In the genomic region with DNA sequence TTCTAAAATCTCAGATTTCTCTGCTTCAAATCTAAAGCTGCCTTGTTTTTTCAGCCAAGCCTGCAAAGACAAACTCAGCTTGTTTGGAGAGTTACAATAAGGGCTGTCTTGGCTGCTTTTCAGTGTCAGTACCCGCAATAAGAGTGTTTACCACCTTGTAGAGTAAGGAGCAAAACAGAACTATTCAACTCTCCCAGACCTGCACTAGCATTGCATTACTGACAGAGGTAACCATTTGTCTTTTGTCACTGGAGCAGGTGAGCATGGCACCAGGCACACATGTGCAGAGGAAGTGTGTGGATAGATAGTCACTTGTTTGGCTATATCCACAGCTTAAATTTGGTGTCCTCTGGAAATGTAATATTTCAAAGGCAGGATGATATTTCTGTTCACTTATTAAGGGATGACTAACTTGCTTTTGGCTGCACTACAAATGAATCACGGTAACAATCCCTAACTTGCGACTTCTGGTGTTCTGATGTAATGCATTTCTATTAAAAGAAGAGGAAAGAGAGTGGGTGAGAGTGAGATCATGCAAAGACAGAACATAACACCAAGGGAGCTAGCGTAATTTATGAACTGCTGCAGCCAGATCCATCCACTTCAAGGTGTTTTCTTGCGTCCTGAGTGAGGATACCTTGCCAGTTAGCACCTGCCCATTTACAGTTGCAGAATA, we compare ENCODE assay signal across 11 cellular contexts. TPM values are rescaled to one million over a fixed set of nuclear protein-coding genes. Genes with fewer than 3 reads are reported as not detected.
DNase-seq lines count a peak whose midpoint lies in the region; ATAC-seq and TF ChIP-seq lines count a peak whose summit lies in the region.
"Had no signal": no experiment of that assay in that cellular context is flagged by ENCODE, and none has a peak within 500 bp of the region (broad histone marks: within the 10 kb centered on the region; RNA-seq: fewer than 3 reads in every experiment).

No MANE protein-coding gene starts in this region.

- no peaks in the 10 kb centered on the region for H3K4me1 ChIP-seq in psoas muscle

- POLR2A ChIA-PET in RWPE1 (lab: Yijun Ruan, JAX; ENCODE audit: low non-redundant PET) = no interaction called here
- POLR2A ChIA-PET in HEK293T (lab: Yijun Ruan, JAX) = no interaction called here

- TF ChIP-seq CTCF in RWPE1 (conservative IDR thresholded peaks at IDR 0.05; ENCODE audit: low read depth) (no peak), psoas muscle (IDR thresholded peaks at IDR 0.05) (no peak)

- H3K4me3 ChIP-seq in psoas muscle = no peak overlapping the region

- intact Hi-C loops in psoas muscle (cut with DNase I) = no loop called here

- H3K27ac ChIP-seq in RWPE1 (no peak overlapping the region), psoas muscle (no peak overlapping the region)

- DNase-seq in Daoy (ENCODE audit: low read depth) (peak; percentile 64), RWPE1 (ENCODE audit: low spot score) (peak; percentile 38), fibroblast of peridontal ligament (ENCODE audit: extremely low read depth) (peak; percentile 27), psoas muscle (no peak), NCI-H2081 treated with DMSO at 0.1 percent for 48 hours (lab: John Stamatoyannopoulos, UW) (no peak), HEK293T (ENCODE audit: extremely low spot score) (no peak), NCI-H146 (lab: John Stamatoyannopoulos, UW) (no peak)
- DNase-seq: activated T-cell treated with anti-CD3 and anti-CD28 coated beads for 4 hours, KBM-7, NCI-H774 had no signal

- ATAC-seq in psoas muscle (peak; percentile 77 to 79 (median 78)), HG02623 (IDR thresholded peaks at IDR 0.05; ENCODE audit: unreplicated experiment) (no peak)

- 15 to 30% (median 22%) methylated on average over 5 of the region's 5 CpGs for WGBS in psoas muscle, 3 donors

- peaks cover 0 to 16% (median 0%) of the 10 kb centered on the region in 3 donors for H3K27me3 ChIP-seq in psoas muscle (ENCODE audit: insufficient read depth in 3 of 3, low read length in 2 of 3)

- no peaks in the 10 kb centered on the region for H3K9me3 ChIP-seq in psoas muscle

- no peaks in the 10 kb centered on the region for H3K36me3 ChIP-seq in psoas muscle (ENCODE audit: insufficient read depth in 1 of 2, low read depth in 1 of 2)

- CTCF ChIA-PET in RWPE1 (lab: Yijun Ruan, JAX) = no interaction called here
- CTCF ChIA-PET in HEK293T (lab: Yijun Ruan, JAX) = no interaction called here

TF ChIP-seq in HEK293T, 16 proteins besides CTCF, POLR2A, EP300 and RAD21:
- TF ChIP-seq CTBP1 (IDR thresholded peaks at IDR 0.05; ENCODE audit: borderline replicate concordance) = no peak
- no peak for TF ChIP-seq SP1 (IDR thresholded peaks at IDR 0.05)
- no peak for TF ChIP-seq ZNF384 (IDR thresholded peaks at IDR 0.05)
- TF ChIP-seq FOXK2 (IDR thresholded peaks at IDR 0.05) = no peak
- TF ChIP-seq FOXM1 (IDR thresholded peaks at IDR 0.05; ENCODE audit: borderline replicate concordance) = no peak
- no peak for TF ChIP-seq L3MBTL2 (conservative IDR thresholded peaks at IDR 0.05)
- TF ChIP-seq FOXA1 (IDR thresholded peaks at IDR 0.05) = no peak
- no peak for TF ChIP-seq BHLHE40 (IDR thresholded peaks at IDR 0.05; ENCODE audit: borderline replicate concordance)
- no peak for TF ChIP-seq ELF4 (IDR thresholded peaks at IDR 0.05)
- TF ChIP-seq SUZ12 (IDR thresholded peaks at IDR 0.05) = no peak
- no peak for TF ChIP-seq TARDBP (IDR thresholded peaks at IDR 0.05)
- no peak for TF ChIP-seq NFRKB (IDR thresholded peaks at IDR 0.05)
- TF ChIP-seq HDGF (IDR thresholded peaks at IDR 0.05; ENCODE audit: borderline replicate concordance) = no peak
- TF ChIP-seq, protein P1, sequence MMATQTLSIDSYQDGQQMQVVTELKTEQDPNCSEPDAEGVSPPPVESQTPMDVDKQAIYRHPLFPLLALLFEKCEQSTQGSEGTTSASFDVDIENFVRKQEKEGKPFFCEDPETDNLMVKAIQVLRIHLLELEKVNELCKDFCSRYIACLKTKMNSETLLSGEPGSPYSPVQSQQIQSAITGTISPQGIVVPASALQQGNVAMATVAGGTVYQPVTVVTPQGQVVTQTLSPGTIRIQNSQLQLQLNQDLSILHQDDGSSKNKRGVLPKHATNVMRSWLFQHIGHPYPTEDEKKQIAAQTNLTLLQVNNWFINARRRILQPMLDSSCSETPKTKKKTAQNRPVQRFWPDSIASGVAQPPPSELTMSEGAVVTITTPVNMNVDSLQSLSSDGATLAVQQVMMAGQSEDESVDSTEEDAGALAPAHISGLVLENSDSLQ (IDR thresholded peaks at IDR 0.05) = no peak
- TF ChIP-seq ARNT (IDR thresholded peaks at IDR 0.05) = no peak
- no peak for TF ChIP-seq LEF1 (IDR thresholded peaks at IDR 0.05; ENCODE audit: borderline replicate concordance)

RNA-seq across cellular contexts. Expression of a gene that starts 38.6 kb away (rescaled TPM):
- total RNA-seq in Daoy (2014; rRNA removed; shearing (Covaris generic)) = 0.06 and 0.18 TPM in 2 replicates
- total RNA-seq in psoas muscle = under 1 TPM; 0.05 to 0.13 (median 0.10) TPM
- polyA plus RNA-seq in psoas muscle = under 1 TPM; 0.01 to 0.05 (median 0.01) TPM

Comparison
In these comparisons a context has a peak if more than half of its experiments do, and no peak if none do; other contexts are left out.
1. DNase-seq: peak in Daoy (single experiment), RWPE1 (single experiment) and fibroblast of peridontal ligament (single experiment); none in psoas muscle (0 of 2), NCI-H2081 treated with DMSO at 0.1 percent for 48 hours (single experiment), HEK293T (single experiment) and NCI-H146 (single experiment).